Comparison of ENCODE assay signal across 1 cellular context in the genomic region with DNA sequence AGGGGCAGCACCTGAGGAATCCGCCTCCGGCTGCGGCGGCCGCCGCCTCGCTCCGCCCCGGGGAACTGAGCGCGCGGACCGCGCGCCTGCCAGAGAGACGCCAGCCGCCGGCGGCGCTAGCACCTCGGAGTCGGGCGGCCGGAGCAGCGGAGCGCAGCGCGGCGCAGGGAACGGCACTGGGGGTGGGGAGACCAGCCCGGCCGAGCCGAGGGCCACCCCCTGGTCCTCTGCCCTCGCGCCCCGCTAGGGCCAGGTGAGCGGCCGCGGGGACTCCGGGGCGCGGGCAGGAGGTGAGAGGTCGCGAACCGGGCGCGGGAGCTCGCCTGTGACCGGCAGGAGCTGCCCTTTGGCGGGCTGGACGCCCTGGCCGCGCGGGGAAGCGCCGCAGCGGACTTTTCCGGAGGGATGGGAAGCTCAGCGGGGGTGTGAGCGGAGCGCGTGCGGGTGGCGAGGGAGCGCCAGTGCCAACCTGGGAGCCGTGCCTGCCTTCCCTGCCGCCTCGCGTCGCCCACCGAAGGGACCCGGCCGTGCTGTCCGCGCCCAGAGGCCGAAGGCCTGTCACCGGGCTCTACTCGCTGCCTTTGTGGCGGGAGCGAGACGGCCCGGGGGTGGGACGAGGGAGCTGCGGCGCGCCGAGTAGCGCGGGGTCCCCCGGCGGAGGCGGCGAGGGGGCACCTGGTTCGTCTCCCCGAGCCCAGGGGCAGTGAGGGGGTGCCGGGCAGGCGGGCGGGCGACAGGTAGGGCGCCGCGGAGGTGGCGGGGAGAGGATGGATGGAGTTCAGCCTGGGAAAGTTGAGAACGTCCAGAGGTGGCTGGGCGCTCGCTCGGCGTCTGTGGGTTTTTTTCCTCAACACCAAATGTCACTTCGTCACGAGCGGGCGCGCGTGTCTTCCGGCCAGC.
A peak's percentile ranks its signal among the peaks of the same experiment; 100 is the strongest.
TF ChIP-seq lines count a peak whose summit lies in the region.

A gene (plus strand): TSS at position 92 of the 900 bp plus-strand sequence. CDS start 141,287 bp downstream, outside the sequence.

TF ChIP-seq in HepG2, 621 proteins besides CTCF, POLR2A, EP300 and RAD21 (continued from another document and continues in another):
- TF ChIP-seq ZNF563 (CRISPR knock-in tag; IDR thresholded peaks at IDR 0.05): peak; percentile 73
- TF ChIP-seq, protein P1, sequence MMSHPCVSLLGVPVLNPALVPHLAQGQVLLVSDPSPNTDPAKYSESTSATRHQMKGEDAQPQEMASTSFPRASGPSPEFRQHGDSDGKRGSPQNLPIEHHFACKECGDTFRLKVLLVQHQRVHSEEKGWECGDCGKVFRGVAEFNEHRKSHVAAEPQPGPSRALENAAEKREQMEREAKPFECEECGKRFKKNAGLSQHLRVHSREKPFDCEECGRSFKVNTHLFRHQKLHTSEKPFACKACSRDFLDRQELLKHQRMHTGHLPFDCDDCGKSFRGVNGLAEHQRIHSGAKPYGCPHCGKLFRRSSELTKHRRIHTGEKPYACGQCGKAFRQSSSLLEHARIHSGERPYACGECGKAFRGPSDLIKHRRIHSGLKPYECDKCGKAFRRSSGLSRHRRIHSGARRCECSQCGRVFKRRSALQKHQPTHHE (CRISPR knock-in tag; IDR thresholded peaks at IDR 0.05; ENCODE audit: borderline replicate concordance): 0 out of 2 replicates have a peak, but pooled peaks have one; percentile 46
- TF ChIP-seq NONO (IDR thresholded peaks at IDR 0.05): no peak
- TF ChIP-seq NONO (CRISPR knock-in tag; conservative IDR thresholded peaks at IDR 0.05): 0 out of 2 replicates have a peak, but pooled peaks have one; percentile 19
- TF ChIP-seq REL (CRISPR knock-in tag; conservative IDR thresholded peaks at IDR 0.05): no peak
- TF ChIP-seq ZNF598 (CRISPR knock-in tag; IDR thresholded peaks at IDR 0.05; ENCODE audit: borderline replicate concordance): 0 out of 2 replicates have a peak, but pooled peaks have one; percentile 11
- TF ChIP-seq ZBTB21 (CRISPR knock-in tag; IDR thresholded peaks at IDR 0.05): no peak
- peak; percentile 38 for TF ChIP-seq IKZF4 (CRISPR knock-in tag; IDR thresholded peaks at IDR 0.05; ENCODE audit: borderline replicate concordance, low read depth, not compliant biosample characterization)
- TF ChIP-seq PPARG (CRISPR knock-in tag; conservative IDR thresholded peaks at IDR 0.05): 0 out of 2 replicates have a peak, but pooled peaks have one; percentile 17
- TF ChIP-seq ZNF83 (CRISPR knock-in tag; IDR thresholded peaks at IDR 0.05; ENCODE audit: borderline replicate concordance): no peak
- no peak for TF ChIP-seq MBD4 (IDR thresholded peaks at IDR 0.05; ENCODE audit: borderline replicate concordance, low read length)
- peak; percentile 66; the same call in 1 of the 2 replicates for TF ChIP-seq ARHGAP35 (CRISPR knock-in tag; IDR thresholded peaks at IDR 0.05; ENCODE audit: borderline replicate concordance)
- TF ChIP-seq AGO1 (IDR thresholded peaks at IDR 0.05; ENCODE audit: low read depth, low read length, poor library complexity, severe bottlenecking): no peak
- TF ChIP-seq ZNF24 (IDR thresholded peaks at IDR 0.05): no peak
- TF ChIP-seq STAG1 (CRISPR knock-in tag; IDR thresholded peaks at IDR 0.05): peak; percentile 64
- TF ChIP-seq IRX3 (CRISPR knock-in tag; IDR thresholded peaks at IDR 0.05; ENCODE audit: borderline replicate concordance, low read depth): 0 out of 2 replicates have a peak, but pooled peaks have one; percentile 17
- TF ChIP-seq, protein P2, sequence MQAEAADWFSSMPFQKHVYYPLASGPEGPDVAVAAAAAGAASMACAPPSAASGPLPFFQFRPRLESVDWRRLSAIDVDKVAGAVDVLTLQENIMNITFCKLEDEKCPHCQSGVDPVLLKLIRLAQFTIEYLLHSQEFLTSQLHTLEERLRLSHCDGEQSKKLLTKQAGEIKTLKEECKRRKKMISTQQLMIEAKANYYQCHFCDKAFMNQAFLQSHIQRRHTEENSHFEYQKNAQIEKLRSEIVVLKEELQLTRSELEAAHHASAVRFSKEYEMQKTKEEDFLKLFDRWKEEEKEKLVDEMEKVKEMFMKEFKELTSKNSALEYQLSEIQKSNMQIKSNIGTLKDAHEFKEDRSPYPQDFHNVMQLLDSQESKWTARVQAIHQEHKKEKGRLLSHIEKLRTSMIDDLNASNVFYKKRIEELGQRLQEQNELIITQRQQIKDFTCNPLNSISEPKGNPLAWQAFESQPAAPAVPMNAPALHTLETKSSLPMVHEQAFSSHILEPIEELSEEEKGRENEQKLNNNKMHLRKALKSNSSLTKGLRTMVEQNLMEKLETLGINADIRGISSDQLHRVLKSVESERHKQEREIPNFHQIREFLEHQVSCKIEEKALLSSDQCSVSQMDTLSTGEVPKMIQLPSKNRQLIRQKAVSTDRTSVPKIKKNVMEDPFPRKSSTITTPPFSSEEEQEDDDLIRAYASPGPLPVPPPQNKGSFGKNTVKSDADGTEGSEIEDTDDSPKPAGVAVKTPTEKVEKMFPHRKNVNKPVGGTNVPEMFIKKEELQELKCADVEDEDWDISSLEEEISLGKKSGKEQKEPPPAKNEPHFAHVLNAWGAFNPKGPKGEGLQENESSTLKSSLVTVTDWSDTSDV (CRISPR knock-in tag; IDR thresholded peaks at IDR 0.05): 0 out of 2 replicates have a peak, but pooled peaks have one; percentile 30
- TF ChIP-seq KMT2B (CRISPR knock-in tag; IDR thresholded peaks at IDR 0.05): no peak
- TF ChIP-seq, protein P3, sequence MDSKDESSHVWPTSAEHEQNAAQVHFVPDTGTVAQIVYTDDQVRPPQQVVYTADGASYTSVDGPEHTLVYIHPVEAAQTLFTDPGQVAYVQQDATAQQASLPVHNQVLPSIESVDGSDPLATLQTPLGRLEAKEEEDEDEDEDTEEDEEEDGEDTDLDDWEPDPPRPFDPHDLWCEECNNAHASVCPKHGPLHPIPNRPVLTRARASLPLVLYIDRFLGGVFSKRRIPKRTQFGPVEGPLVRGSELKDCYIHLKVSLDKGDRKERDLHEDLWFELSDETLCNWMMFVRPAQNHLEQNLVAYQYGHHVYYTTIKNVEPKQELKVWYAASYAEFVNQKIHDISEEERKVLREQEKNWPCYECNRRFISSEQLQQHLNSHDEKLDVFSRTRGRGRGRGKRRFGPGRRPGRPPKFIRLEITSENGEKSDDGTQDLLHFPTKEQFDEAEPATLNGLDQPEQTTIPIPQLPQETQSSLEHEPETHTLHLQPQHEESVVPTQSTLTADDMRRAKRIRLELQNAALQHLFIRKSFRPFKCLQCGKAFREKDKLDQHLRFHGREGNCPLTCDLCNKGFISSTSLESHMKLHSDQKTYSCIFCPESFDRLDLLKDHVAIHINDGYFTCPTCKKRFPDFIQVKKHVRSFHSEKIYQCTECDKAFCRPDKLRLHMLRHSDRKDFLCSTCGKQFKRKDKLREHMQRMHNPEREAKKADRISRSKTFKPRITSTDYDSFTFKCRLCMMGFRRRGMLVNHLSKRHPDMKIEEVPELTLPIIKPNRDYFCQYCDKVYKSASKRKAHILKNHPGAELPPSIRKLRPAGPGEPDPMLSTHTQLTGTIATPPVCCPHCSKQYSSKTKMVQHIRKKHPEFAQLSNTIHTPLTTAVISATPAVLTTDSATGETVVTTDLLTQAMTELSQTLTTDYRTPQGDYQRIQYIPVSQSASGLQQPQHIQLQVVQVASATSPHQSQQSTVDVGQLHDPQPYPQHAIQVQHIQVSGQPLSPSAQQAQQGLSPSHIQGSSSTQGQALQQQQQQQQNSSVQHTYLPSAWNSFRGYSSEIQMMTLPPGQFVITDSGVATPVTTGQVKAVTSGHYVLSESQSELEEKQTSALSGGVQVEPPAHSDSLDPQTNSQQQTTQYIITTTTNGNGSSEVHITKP (CRISPR knock-in tag; IDR thresholded peaks at IDR 0.05; ENCODE audit: low read depth): no peak
- TF ChIP-seq, protein P4, sequence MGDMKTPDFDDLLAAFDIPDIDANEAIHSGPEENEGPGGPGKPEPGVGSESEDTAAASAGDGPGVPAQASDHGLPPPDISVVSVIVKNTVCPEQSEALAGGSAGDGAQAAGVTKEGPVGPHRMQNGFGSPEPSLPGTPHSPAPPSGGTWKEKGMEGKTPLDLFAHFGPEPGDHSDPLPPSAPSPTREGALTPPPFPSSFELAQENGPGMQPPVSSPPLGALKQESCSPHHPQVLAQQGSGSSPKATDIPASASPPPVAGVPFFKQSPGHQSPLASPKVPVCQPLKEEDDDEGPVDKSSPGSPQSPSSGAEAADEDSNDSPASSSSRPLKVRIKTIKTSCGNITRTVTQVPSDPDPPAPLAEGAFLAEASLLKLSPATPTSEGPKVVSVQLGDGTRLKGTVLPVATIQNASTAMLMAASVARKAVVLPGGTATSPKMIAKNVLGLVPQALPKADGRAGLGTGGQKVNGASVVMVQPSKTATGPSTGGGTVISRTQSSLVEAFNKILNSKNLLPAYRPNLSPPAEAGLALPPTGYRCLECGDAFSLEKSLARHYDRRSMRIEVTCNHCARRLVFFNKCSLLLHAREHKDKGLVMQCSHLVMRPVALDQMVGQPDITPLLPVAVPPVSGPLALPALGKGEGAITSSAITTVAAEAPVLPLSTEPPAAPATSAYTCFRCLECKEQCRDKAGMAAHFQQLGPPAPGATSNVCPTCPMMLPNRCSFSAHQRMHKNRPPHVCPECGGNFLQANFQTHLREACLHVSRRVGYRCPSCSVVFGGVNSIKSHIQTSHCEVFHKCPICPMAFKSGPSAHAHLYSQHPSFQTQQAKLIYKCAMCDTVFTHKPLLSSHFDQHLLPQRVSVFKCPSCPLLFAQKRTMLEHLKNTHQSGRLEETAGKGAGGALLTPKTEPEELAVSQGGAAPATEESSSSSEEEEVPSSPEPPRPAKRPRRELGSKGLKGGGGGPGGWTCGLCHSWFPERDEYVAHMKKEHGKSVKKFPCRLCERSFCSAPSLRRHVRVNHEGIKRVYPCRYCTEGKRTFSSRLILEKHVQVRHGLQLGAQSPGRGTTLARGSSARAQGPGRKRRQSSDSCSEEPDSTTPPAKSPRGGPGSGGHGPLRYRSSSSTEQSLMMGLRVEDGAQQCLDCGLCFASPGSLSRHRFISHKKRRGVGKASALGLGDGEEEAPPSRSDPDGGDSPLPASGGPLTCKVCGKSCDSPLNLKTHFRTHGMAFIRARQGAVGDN (CRISPR knock-in tag; IDR thresholded peaks at IDR 0.05): peak; percentile 73
- TF ChIP-seq EEA1 (CRISPR knock-in tag; IDR thresholded peaks at IDR 0.05; ENCODE audit: borderline replicate concordance): peak; percentile 87
- TF ChIP-seq, protein P5, sequence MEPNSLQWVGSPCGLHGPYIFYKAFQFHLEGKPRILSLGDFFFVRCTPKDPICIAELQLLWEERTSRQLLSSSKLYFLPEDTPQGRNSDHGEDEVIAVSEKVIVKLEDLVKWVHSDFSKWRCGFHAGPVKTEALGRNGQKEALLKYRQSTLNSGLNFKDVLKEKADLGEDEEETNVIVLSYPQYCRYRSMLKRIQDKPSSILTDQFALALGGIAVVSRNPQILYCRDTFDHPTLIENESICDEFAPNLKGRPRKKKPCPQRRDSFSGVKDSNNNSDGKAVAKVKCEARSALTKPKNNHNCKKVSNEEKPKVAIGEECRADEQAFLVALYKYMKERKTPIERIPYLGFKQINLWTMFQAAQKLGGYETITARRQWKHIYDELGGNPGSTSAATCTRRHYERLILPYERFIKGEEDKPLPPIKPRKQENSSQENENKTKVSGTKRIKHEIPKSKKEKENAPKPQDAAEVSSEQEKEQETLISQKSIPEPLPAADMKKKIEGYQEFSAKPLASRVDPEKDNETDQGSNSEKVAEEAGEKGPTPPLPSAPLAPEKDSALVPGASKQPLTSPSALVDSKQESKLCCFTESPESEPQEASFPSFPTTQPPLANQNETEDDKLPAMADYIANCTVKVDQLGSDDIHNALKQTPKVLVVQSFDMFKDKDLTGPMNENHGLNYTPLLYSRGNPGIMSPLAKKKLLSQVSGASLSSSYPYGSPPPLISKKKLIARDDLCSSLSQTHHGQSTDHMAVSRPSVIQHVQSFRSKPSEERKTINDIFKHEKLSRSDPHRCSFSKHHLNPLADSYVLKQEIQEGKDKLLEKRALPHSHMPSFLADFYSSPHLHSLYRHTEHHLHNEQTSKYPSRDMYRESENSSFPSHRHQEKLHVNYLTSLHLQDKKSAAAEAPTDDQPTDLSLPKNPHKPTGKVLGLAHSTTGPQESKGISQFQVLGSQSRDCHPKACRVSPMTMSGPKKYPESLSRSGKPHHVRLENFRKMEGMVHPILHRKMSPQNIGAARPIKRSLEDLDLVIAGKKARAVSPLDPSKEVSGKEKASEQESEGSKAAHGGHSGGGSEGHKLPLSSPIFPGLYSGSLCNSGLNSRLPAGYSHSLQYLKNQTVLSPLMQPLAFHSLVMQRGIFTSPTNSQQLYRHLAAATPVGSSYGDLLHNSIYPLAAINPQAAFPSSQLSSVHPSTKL (CRISPR knock-in tag; IDR thresholded peaks at IDR 0.05): peak; percentile 19; the same call in 1 of the 2 replicates
- no peak for TF ChIP-seq GABPA (IDR thresholded peaks at IDR 0.05; ENCODE audit: low read depth, low read length)
- no peak for TF ChIP-seq GABPA (CRISPR knock-in tag; IDR thresholded peaks at IDR 0.05; ENCODE audit: low read depth)
- peak; percentile 77; the same call in 1 of the 2 replicates for TF ChIP-seq SALL2 (CRISPR knock-in tag; IDR thresholded peaks at IDR 0.05)
- TF ChIP-seq ZMYM4 (CRISPR knock-in tag; IDR thresholded peaks at IDR 0.05): 0 out of 2 replicates have a peak, but pooled peaks have one; percentile 12
- peak; percentile 59 for TF ChIP-seq ZSCAN31 (CRISPR knock-in tag; IDR thresholded peaks at IDR 0.05; ENCODE audit: low read depth)
- TF ChIP-seq, protein P6, sequence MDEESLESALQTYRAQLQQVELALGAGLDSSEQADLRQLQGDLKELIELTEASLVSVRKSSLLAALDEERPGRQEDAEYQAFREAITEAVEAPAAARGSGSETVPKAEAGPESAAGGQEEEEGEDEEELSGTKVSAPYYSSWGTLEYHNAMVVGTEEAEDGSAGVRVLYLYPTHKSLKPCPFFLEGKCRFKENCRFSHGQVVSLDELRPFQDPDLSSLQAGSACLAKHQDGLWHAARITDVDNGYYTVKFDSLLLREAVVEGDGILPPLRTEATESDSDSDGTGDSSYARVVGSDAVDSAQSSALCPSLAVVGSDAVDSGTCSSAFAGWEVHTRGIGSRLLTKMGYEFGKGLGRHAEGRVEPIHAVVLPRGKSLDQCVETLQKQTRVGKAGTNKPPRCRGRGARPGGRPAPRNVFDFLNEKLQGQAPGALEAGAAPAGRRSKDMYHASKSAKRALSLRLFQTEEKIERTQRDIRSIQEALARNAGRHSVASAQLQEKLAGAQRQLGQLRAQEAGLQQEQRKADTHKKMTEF (CRISPR knock-in tag; IDR thresholded peaks at IDR 0.05): peak; percentile 27; the same call in 1 of the 2 replicates
- no peak for TF ChIP-seq ZNF510 (CRISPR knock-in tag; IDR thresholded peaks at IDR 0.05; ENCODE audit: low read depth)
- TF ChIP-seq BCL6 (CRISPR knock-in tag; IDR thresholded peaks at IDR 0.05): no peak
- TF ChIP-seq MTA1 (CRISPR knock-in tag; IDR thresholded peaks at IDR 0.05; ENCODE audit: borderline replicate concordance): peak; percentile 7; the same call in 1 of the 2 replicates
- peak; percentile 83 for TF ChIP-seq ZNF777 (CRISPR knock-in tag; IDR thresholded peaks at IDR 0.05)
- TF ChIP-seq YY1 (IDR thresholded peaks at IDR 0.05; ENCODE audit: insufficient read depth, insufficient replicate concordance, low read depth, low read length): peak; percentile 10
- TF ChIP-seq ZFP37 (CRISPR knock-in tag; IDR thresholded peaks at IDR 0.05; ENCODE audit: borderline replicate concordance): 0 out of 2 replicates have a peak, but pooled peaks have one; percentile 32
- no peak for TF ChIP-seq ZNF790 (CRISPR knock-in tag; IDR thresholded peaks at IDR 0.05; ENCODE audit: borderline replicate concordance)
- TF ChIP-seq ZNF431 (CRISPR knock-in tag; IDR thresholded peaks at IDR 0.05; ENCODE audit: borderline replicate concordance, low read depth): 0 out of 2 replicates have a peak, but pooled peaks have one; percentile 63
- no peak for TF ChIP-seq FOXO1 (CRISPR knock-in tag; IDR thresholded peaks at IDR 0.05)
- TF ChIP-seq HNRNPK (IDR thresholded peaks at IDR 0.05; ENCODE audit: low read depth, low read length, poor library complexity, severe bottlenecking): peak; percentile 35
- 0 out of 2 replicates have a peak, but pooled peaks have one; percentile 67 for TF ChIP-seq ZNF547 (CRISPR knock-in tag; IDR thresholded peaks at IDR 0.05)
- TF ChIP-seq ZNF564 (CRISPR knock-in tag; IDR thresholded peaks at IDR 0.05): peak; percentile 47; the same call in 1 of the 2 replicates
